25 cellular contexts compared by ENCODE assay signal in genomic region chr1:215543806-215544205, GRCh38.
"Had no signal": no experiment of that assay in that cellular context is flagged by ENCODE, and none has a peak within 500 bp of the region (broad histone marks: within the 10 kb centered on the region; RNA-seq: fewer than 3 reads in every experiment).

No MANE protein-coding gene starts in this region.

- H3K4me3 Mint-ChIP-seq: activated CD8-positive, alpha-beta T cell treated with anti-CD3 and anti-CD28 coated beads, Interleukin-2, amount 10 ng/mL, durations not matched to agents 7 days and 5 days; activated naive CD4-positive, alpha-beta T cell treated with anti-CD3 and anti-CD28 coated beads for 36 hours; activated T-cell treated with anti-CD3 and anti-CD28 coated beads, Interleukin-2, amount 50 U/mL, for 4 hours; activated T-helper 1 cell treated with anti-CD3 and anti-CD28 coated beads, Interleukin-12 subunit alpha, Interleukin-12 subunit beta, Interleukin-2, Interleukin-4 antibody, amounts not matched to agents 30 ng/mL and 10 ng/mL and 1 ng/mL, durations not matched to agents 14 hours and 24 hours and 36 hours; brain had no signal

- H3K9me3 ChIP-seq: MG63 had no signal

- H3K27ac ChIP-seq: WERI-Rb-1 had no signal

- DNase-seq: activated CD4-positive, alpha-beta T cell treated with anti-CD3 and anti-CD28 coated beads for 1 hour; activated CD4-positive, alpha-beta T cell treated with anti-CD3 and anti-CD28 coated beads for 48 hours; activated CD4-positive, CD25-positive, alpha-beta regulatory T cell; activated CD8-positive, alpha-beta T cell treated with anti-CD3 and anti-CD28 coated beads, Interleukin-2, amount 10 ng/mL, durations not matched to agents 7 days and 5 days; activated gamma-delta T cell treated with Interleukin-2 at 50 U/mL for 16 hours; activated naive CD4-positive, alpha-beta T cell treated with anti-CD3 and anti-CD28 coated beads for 36 hours; activated T-cell treated with anti-CD3 and anti-CD28 coated beads, Interleukin-2, amount 50 U/mL, for 4 hours; anterior cingulate cortex; caudate nucleus; cerebellar nuclear complex; MG63; NCI-H1048; NCI-H1436 treated with DMSO at 0.1 percent for 48 hours; NCI-H1694 treated with DMSO at 0.1 percent for 48 hours; NCI-H2029; NCI-H345; NCI-H524 treated with DMSO at 0.1 percent for 48 hours; NK-92 treated with Interleukin-12 subunit alpha and Interleukin-12 subunit beta, amount 100 ng/mL, for 24 hours; Right ventricle myocardium superior; SW 1271; T-helper 9 cell; WERI-Rb-1 had no signal

- ATAC-seq: activated CD8-positive, alpha-beta T cell treated with anti-CD3 and anti-CD28 coated beads, Interleukin-2, amount 10 ng/mL, durations not matched to agents 7 days and 5 days; activated T-cell treated with anti-CD3 and anti-CD28 coated beads, Interleukin-2, amount 50 U/mL, for 4 hours had no signal

- H3K36me3 ChIP-seq: MG63, WERI-Rb-1 had no signal

- H3K4me1 Mint-ChIP-seq: brain had no signal

- H3K27me3 ChIP-seq: MG63 had no signal

- H3K27ac Mint-ChIP-seq: activated CD8-positive, alpha-beta T cell treated with anti-CD3 and anti-CD28 coated beads, Interleukin-2, amount 10 ng/mL, durations not matched to agents 7 days and 5 days; activated naive CD4-positive, alpha-beta T cell treated with anti-CD3 and anti-CD28 coated beads for 36 hours; activated naive CD4-positive, alpha-beta T cell treated with anti-CD3 and anti-CD28 coated beads, Interleukin-2, amount 50 U/mL, for 72 hours; activated T-helper 1 cell treated with anti-CD3 and anti-CD28 coated beads, Interleukin-12 subunit alpha, Interleukin-12 subunit beta, Interleukin-2, Interleukin-4 antibody, amounts not matched to agents 30 ng/mL and 10 ng/mL and 1 ng/mL, durations not matched to agents 14 hours and 24 hours and 36 hours; brain had no signal

- H3K4me3 ChIP-seq: MG63 had no signal

- H3K36me3 Mint-ChIP-seq: activated naive CD4-positive, alpha-beta T cell treated with anti-CD3 and anti-CD28 coated beads, Interleukin-2, amount 50 U/mL, for 72 hours; brain had no signal
